Comparison of ENCODE assay signal across 10 cellular contexts in genomic region chr15:55218068-55218467, GRCh38. TPM values are rescaled to one million over a fixed set of nuclear protein-coding genes. Genes with fewer than 3 reads are reported as not detected.
A peak's percentile ranks its signal among the peaks of the same experiment; 100 is the strongest.
DNase-seq lines count a peak whose midpoint lies in the region; ATAC-seq and TF ChIP-seq lines count a peak whose summit lies in the region.
"Had no signal": no experiment of that assay in that cellular context is flagged by ENCODE, and none has a peak within 500 bp of the region (broad histone marks: within the 10 kb centered on the region; RNA-seq: fewer than 3 reads in every experiment).

No MANE protein-coding gene starts in this region.

- H2BK120ac ChIP-seq in mesenchymal stem cell (ENCODE audit: low read depth, low read length), result no peak overlapping the region

- H3K79me1 ChIP-seq in mesenchymal stem cell (replicated peaks; ENCODE audit: low read length, poor library complexity, severe bottlenecking), result no peaks in the 10 kb centered on the region

- DNase-seq in AG10803 (ENCODE audit: low read depth), result peak; percentile 54
- DNase-seq in HL-60 (ENCODE audit: low read depth in 1 of 2, low spot score in 1 of 2), result no peak
- DNase-seq in colonic mucosa, result no peak
- no peak for DNase-seq in mesenchymal stem cell
- DNase-seq in effector memory CD4-positive, alpha-beta T cell, result no peak
- no peak for DNase-seq in transverse colon
- DNase-seq in MG63, result no peak
- DNase-seq: stimulated activated CD4-positive, alpha-beta T cell treated with anti-CD3 and anti-CD28 coated beads, Interleukin-4, amount 100 ng/mL, for 1 hour had no signal

- ATAC-seq in stimulated activated memory B cell treated with anti-CD40 and anti-IgM and Interleukin-4, amounts not matched to agents 10 μg/mL and 1 μg/mL and 100 μg/mL, for 72 hours, result no peak

- H3K9me3 ChIP-seq in colonic mucosa (no peaks in the 10 kb centered on the region), mesenchymal stem cell (ENCODE audit: control insufficient read depth, low read length) (no peaks in the 10 kb centered on the region), transverse colon (no peaks in the 10 kb centered on the region), MG63 (no peaks in the 10 kb centered on the region)
- no peaks in the 10 kb centered on the region for H3K9me3 ChIP-seq in effector memory CD4-positive, alpha-beta T cell (ENCODE audit: control insufficient read depth, low read length)
- H3K9me3 ChIP-seq: uterus had no signal

- H3K9ac ChIP-seq in colonic mucosa (ENCODE audit: low read depth in 2 of 2, low read length in 2 of 2), result no peak overlapping the region
- H3K9ac ChIP-seq in mesenchymal stem cell (ENCODE audit: low read length), result peak overlapping the region; percentile 69

- H2BK5ac ChIP-seq in mesenchymal stem cell (ENCODE audit: low read depth, low read length, poor library complexity, severe bottlenecking), result no peak overlapping the region

- H2BK12ac ChIP-seq in mesenchymal stem cell (ENCODE audit: low read length in 2 of 2), result no peak overlapping the region

- no peaks in the 10 kb centered on the region for H3K4me1 ChIP-seq in colonic mucosa
- peaks cover 5% of the 10 kb centered on the region for H3K4me1 ChIP-seq in mesenchymal stem cell (ENCODE audit: control insufficient read depth, insufficient read depth, low read depth, low read length)
- H3K4me1 ChIP-seq in effector memory CD4-positive, alpha-beta T cell (ENCODE audit: control insufficient read depth, insufficient read depth, low read length, poor library complexity, severe bottlenecking), result peaks cover 19% of the 10 kb centered on the region
- peaks cover 0 to 16% (median 0%) of the 10 kb centered on the region in 4 donors for H3K4me1 ChIP-seq in transverse colon
- H3K4me1 ChIP-seq: uterus had no signal

- no peak overlapping the region for H3K27ac Mint-ChIP-seq in stimulated activated memory B cell treated with anti-CD40 and anti-IgM and Interleukin-4, amounts not matched to agents 10 μg/mL and 1 μg/mL and 100 μg/mL, for 72 hours

- H3K27me3 Mint-ChIP-seq in stimulated activated memory B cell treated with anti-CD40 and anti-IgM and Interleukin-4, amounts not matched to agents 10 μg/mL and 1 μg/mL and 100 μg/mL, for 72 hours, result no peaks in the 10 kb centered on the region

- peaks cover 25% of the 10 kb centered on the region for H3K4me1 Mint-ChIP-seq in stimulated activated memory B cell treated with anti-CD40 and anti-IgM and Interleukin-4, amounts not matched to agents 10 μg/mL and 1 μg/mL and 100 μg/mL, for 72 hours

- H3K23ac ChIP-seq in mesenchymal stem cell (ENCODE audit: low read length in 2 of 2), result no peak overlapping the region

- H3K18ac ChIP-seq in mesenchymal stem cell (ENCODE audit: low read depth in 1 of 2, low read length in 2 of 2), result no peak overlapping the region

- H3K4ac ChIP-seq in mesenchymal stem cell (ENCODE audit: low read depth in 1 of 2, low read length in 2 of 2), result peak overlapping the region in 1 of 2 experiments; percentile 15

- TF ChIP-seq CTCF in AG10803 (conservative IDR thresholded peaks at IDR 0.05; ENCODE audit: low read length), result no peak
- no peak for TF ChIP-seq CTCF in HL-60 (IDR thresholded peaks at IDR 0.05; ENCODE audit: insufficient read depth, low read length)
- no peak for TF ChIP-seq CTCF in colonic mucosa (IDR thresholded peaks at IDR 0.05)
- no peak for TF ChIP-seq CTCF in transverse colon (IDR thresholded peaks at IDR 0.05)

- H3K36me3 ChIP-seq in colonic mucosa (no peaks in the 10 kb centered on the region), mesenchymal stem cell (ENCODE audit: control insufficient read depth in 1 of 2, insufficient read depth in 2 of 2, low read depth in 1 of 2, low read length in 2 of 2) (no peaks in the 10 kb centered on the region), transverse colon (no peaks in the 10 kb centered on the region), MG63 (no peaks in the 10 kb centered on the region)
- H3K36me3 ChIP-seq in effector memory CD4-positive, alpha-beta T cell (ENCODE audit: control insufficient read depth, insufficient read depth, low read length), result no peaks in the 10 kb centered on the region
- H3K36me3 ChIP-seq: uterus had no signal

- no peak overlapping the region for H4K8ac ChIP-seq in mesenchymal stem cell (ENCODE audit: low read length)

- H3K4me3 ChIP-seq in AG10803 (ENCODE audit: low read length), result no peak overlapping the region
- H3K4me3 ChIP-seq in HL-60 (replicated peaks; ENCODE audit: insufficient read depth, low read length), result no peak overlapping the region
- H3K4me3 ChIP-seq in colonic mucosa, result no peak overlapping the region
- no peak overlapping the region for H3K4me3 ChIP-seq in mesenchymal stem cell (ENCODE audit: insufficient read depth in 1 of 2, low read depth in 1 of 2, low read length in 2 of 2)
- no peak overlapping the region for H3K4me3 ChIP-seq in effector memory CD4-positive, alpha-beta T cell (ENCODE audit: insufficient read depth, low read depth, low read length, poor library complexity, severe bottlenecking)
- H3K4me3 ChIP-seq in transverse colon, result no peak overlapping the region
- no peak overlapping the region for H3K4me3 ChIP-seq in MG63
- H3K4me3 ChIP-seq: uterus had no signal

- H3K4me3 Mint-ChIP-seq in stimulated activated memory B cell treated with anti-CD40 and anti-IgM and Interleukin-4, amounts not matched to agents 10 μg/mL and 1 μg/mL and 100 μg/mL, for 72 hours, result no peak overlapping the region

- H3K27me3 ChIP-seq in HL-60 (ENCODE audit: insufficient read depth, poor library complexity, severe bottlenecking) (no peaks in the 10 kb centered on the region), colonic mucosa (no peaks in the 10 kb centered on the region), mesenchymal stem cell (ENCODE audit: control insufficient read depth in 1 of 2, insufficient read depth in 1 of 2, low read length in 2 of 2) (no peaks in the 10 kb centered on the region), transverse colon (no peaks in the 10 kb centered on the region), MG63 (no peaks in the 10 kb centered on the region)
- H3K27me3 ChIP-seq in effector memory CD4-positive, alpha-beta T cell (replicated peaks; ENCODE audit: control insufficient read depth, insufficient read depth, low read length, poor library complexity, severe bottlenecking), result no peaks in the 10 kb centered on the region
- H3K27me3 ChIP-seq: uterus had no signal

- in situ Hi-C loops in transverse colon (cut with MboI; ENCODE audit: low pct_ligation_motif_present in 1 of 4, low pct_unique_long_range_greater_than_20kb in 1 of 4, low sequenced_read_pairs in 3 of 4), result loop anchor here (5.0 to 25.0 kb wide), 4 partner anchors 67 to 217 kb away; partner anchors contain the start of genes CCPG1 (in 2 of the 4), PIERCE2 (in 2 of the 4) and RAB27A (in 1 of the 4)

- no peak overlapping the region for H3K4me2 ChIP-seq in mesenchymal stem cell (ENCODE audit: low read length, poor library complexity, severe bottlenecking)

- H2BK15ac ChIP-seq in mesenchymal stem cell (ENCODE audit: low read depth, poor library complexity, severe bottlenecking), result no peak overlapping the region

- WGBS in mesenchymal stem cell, result no CpG with 5 or more reads among the region's 2 CpGs
- 63 to 82% methylated on average over 2 of the region's 2 CpGs for WGBS in transverse colon (ENCODE audit: low coverage in 1 of 2), 2 donors

- intact Hi-C loops in colonic mucosa (cut with DNase I), result loop anchor here (2.0 kb wide), 1 partner anchor 73 kb away; no protein-coding TSS in a partner anchor
- intact Hi-C loops in transverse colon (cut with DNase I; ENCODE audit: low total_unique reads), result no loop called here

- H4K91ac ChIP-seq in mesenchymal stem cell (ENCODE audit: low read length), result no peak overlapping the region

- peaks cover 19% of the 10 kb centered on the region for H3K36me3 Mint-ChIP-seq in stimulated activated memory B cell treated with anti-CD40 and anti-IgM and Interleukin-4, amounts not matched to agents 10 μg/mL and 1 μg/mL and 100 μg/mL, for 72 hours

- no peak for TF ChIP-seq EP300 in transverse colon (IDR thresholded peaks at IDR 0.05; ENCODE audit: low read depth)

- H3K27ac ChIP-seq in HL-60 (replicated peaks) (peak overlapping the region; percentile 93), colonic mucosa (peak overlapping the region; percentile 2), mesenchymal stem cell (ENCODE audit: low read length, poor library complexity, severe bottlenecking) (no peak overlapping the region), transverse colon (peak overlapping the region in 2 of 4 donors; percentile 11 to 28)
- H3K27ac ChIP-seq in effector memory CD4-positive, alpha-beta T cell (ENCODE audit: insufficient read depth, low read length, poor library complexity, severe bottlenecking), result no peak overlapping the region
- H3K27ac ChIP-seq: uterus had no signal

- no peak overlapping the region for H2AFZ ChIP-seq in mesenchymal stem cell (ENCODE audit: low read depth, low read length)

- H3K9me3 Mint-ChIP-seq in stimulated activated memory B cell treated with anti-CD40 and anti-IgM and Interleukin-4, amounts not matched to agents 10 μg/mL and 1 μg/mL and 100 μg/mL, for 72 hours, result no peaks in the 10 kb centered on the region

- no peak overlapping the region for H3K14ac ChIP-seq in mesenchymal stem cell (ENCODE audit: low read length in 2 of 2)

- TF ChIP-seq POLR2A in transverse colon (IDR thresholded peaks at IDR 0.05), result no peak

- H2AK5ac ChIP-seq in mesenchymal stem cell (ENCODE audit: low read length, severe bottlenecking), result no peak overlapping the region

RNA-seq across cellular contexts. Expression of gene RSL24D1, which starts 21.3 kb away (rescaled TPM):
- total RNA-seq in colonic mucosa (10 to 100 TPM; 42.3 to 52.4 TPM), transverse colon (10 to 100 TPM; 10.1 to 65.3 (median 29.9) TPM)
- polyA plus RNA-seq in mesenchymal stem cell (2013, experiment 1 of 2), result 65.7 TPM
- polyA plus RNA-seq in mesenchymal stem cell (2013, experiment 2 of 2), result 67.0 TPM
- 173 and 262 TPM in 2 replicates for total RNA-seq in MG63 (2014; rRNA removed; shearing (Covaris generic); ENCODE audit: low replicate concordance)

Comparison
In these comparisons a context has a peak if more than half of its experiments do, and no peak if none do; other contexts are left out.
1. H3K27ac ChIP-seq: peak in HL-60 (single experiment) and colonic mucosa (single experiment); none in mesenchymal stem cell (single experiment) and effector memory CD4-positive, alpha-beta T cell (single experiment).